ENCODE assay signal across 15 cellular contexts in genomic region chr5:7867260-7867659, GRCh38. TPM values are rescaled to one million over a fixed set of nuclear protein-coding genes. Genes with fewer than 3 reads are reported as not detected.
DNase-seq lines count a peak whose midpoint lies in the region; ATAC-seq and TF ChIP-seq lines count a peak whose summit lies in the region.
"Had no signal": no experiment of that assay in that cellular context is flagged by ENCODE, and none has a peak within 500 bp of the region (broad histone marks: within the 10 kb centered on the region; RNA-seq: fewer than 3 reads in every experiment).

No MANE protein-coding gene starts in this region.

- H3K27ac ChIP-seq in endodermal cell (ENCODE audit: low read depth, low read length), result no peak overlapping the region

- CTCF ChIA-PET in activated naive CD4-positive, alpha-beta T cell treated with anti-CD3 and anti-CD28 coated beads, Interleukin-2, amount 10 ng/mL, durations not matched to agents 7 days and 5 days (lab: Charles Lee), result interaction anchor here (1.4 to 3.6 kb wide), 2 partner anchors 9 to 14 kb away, joined by 3 to 28 read pairs; no protein-coding TSS in a partner anchor

- peaks cover 7% of the 10 kb centered on the region for H3K4me1 ChIP-seq in endodermal cell (ENCODE audit: control insufficient read depth, insufficient read depth, low read length)

- H3K4me3 Mint-ChIP-seq in activated naive CD4-positive, alpha-beta T cell treated with anti-CD3 and anti-CD28 coated beads, Interleukin-2, amount 10 ng/mL, durations not matched to agents 7 days and 5 days, result peak overlapping the region; percentile 86
- H3K4me3 Mint-ChIP-seq in endodermal cell (no peak overlapping the region), type B pancreatic cell (peak overlapping the region; percentile 57)
- H3K4me3 Mint-ChIP-seq: CD14-positive monocyte had no signal

- H3K9me3 Mint-ChIP-seq in activated naive CD4-positive, alpha-beta T cell treated with anti-CD3 and anti-CD28 coated beads, Interleukin-2, amount 10 ng/mL, durations not matched to agents 7 days and 5 days, result no peaks in the 10 kb centered on the region
- H3K9me3 Mint-ChIP-seq in endodermal cell, result no peaks in the 10 kb centered on the region
- no peaks in the 10 kb centered on the region for H3K9me3 Mint-ChIP-seq in type B pancreatic cell
- H3K9me3 Mint-ChIP-seq: CD14-positive monocyte had no signal

- H3K27me3 ChIP-seq in endodermal cell (ENCODE audit: control insufficient read depth, insufficient read depth, low read length, poor library complexity, severe bottlenecking), result no peaks in the 10 kb centered on the region

- H3K36me3 ChIP-seq in endodermal cell (ENCODE audit: control insufficient read depth, insufficient read depth, low read length), result peaks cover 29% of the 10 kb centered on the region

- TF ChIP-seq CTCF in NB4 (IDR thresholded peaks at IDR 0.05; ENCODE audit: low read depth, low read length), result no peak
- no peak for TF ChIP-seq CTCF in endodermal cell (conservative IDR thresholded peaks at IDR 0.05)
- no peak for TF ChIP-seq CTCF in type B pancreatic cell (conservative IDR thresholded peaks at IDR 0.05)

- no peak for TF ChIP-seq POLR2A in NB4 (IDR thresholded peaks at IDR 0.05; ENCODE audit: extremely low read depth, insufficient read length)

- peaks cover 52% of the 10 kb centered on the region for H3K4me1 Mint-ChIP-seq in activated naive CD4-positive, alpha-beta T cell treated with anti-CD3 and anti-CD28 coated beads, Interleukin-2, amount 10 ng/mL, durations not matched to agents 7 days and 5 days
- H3K4me1 Mint-ChIP-seq in endodermal cell (peaks cover 14% of the 10 kb centered on the region), type B pancreatic cell (ENCODE audit: unreplicated experiment) (peaks cover 35% of the 10 kb centered on the region)

- H3K4me3 ChIP-seq in NB4 (ENCODE audit: low read depth, low read length) (peak overlapping the region; percentile 95), endodermal cell (ENCODE audit: low read length) (peak overlapping the region; percentile 85)

- WGBS in endodermal cell (ENCODE audit: insufficient coverage in 1 of 2, insufficient read length in 1 of 2), 2 experiments, result 93 to 94% methylated on average over 3 of the region's 3 CpGs

- H3K9me3 ChIP-seq in endodermal cell (ENCODE audit: control insufficient read depth, low read length), result no peaks in the 10 kb centered on the region

- no peaks in the 10 kb centered on the region for H3K27me3 Mint-ChIP-seq in activated naive CD4-positive, alpha-beta T cell treated with anti-CD3 and anti-CD28 coated beads, Interleukin-2, amount 10 ng/mL, durations not matched to agents 7 days and 5 days
- H3K27me3 Mint-ChIP-seq in endodermal cell (ENCODE audit: insufficient read depth), result no peaks in the 10 kb centered on the region
- H3K27me3 Mint-ChIP-seq in type B pancreatic cell, result no peaks in the 10 kb centered on the region

- DNase-seq in activated naive CD4-positive, alpha-beta T cell treated with anti-CD3 and anti-CD28 coated beads, Interleukin-2, amount 10 ng/mL, durations not matched to agents 7 days and 5 days, result no peak
- no peak for DNase-seq in activated naive CD4-positive, alpha-beta T cell treated with anti-CD3 and anti-CD28 coated beads, Interleukin-2, amount 50 U/mL, for 16 hours
- no peak for DNase-seq in NB4 (ENCODE audit: low read depth)
- no peak for DNase-seq in endodermal cell
- no peak for DNase-seq in type B pancreatic cell (ENCODE audit: extremely low spot score, unreplicated experiment)
- DNase-seq in DMS53 (lab: John Stamatoyannopoulos, UW), result no peak
- DNase-seq: caudate nucleus; mesendoderm; NCI-H2227 treated with DMSO at 0.1 percent for 48 hours; RPMI8226; stimulated activated CD4-positive, alpha-beta T cell treated with anti-CD3 and anti-CD28 coated beads, Interleukin-4, amount 100 ng/mL, for 24 hours; stimulated activated naive CD4-positive, alpha-beta T cell treated with Interleukin-2 at 50 U/mL for 16 hours had no signal

- H3K9ac ChIP-seq in endodermal cell (ENCODE audit: extremely low read depth, low read length, poor library complexity, severe bottlenecking), result no peak overlapping the region

- peaks cover 38% of the 10 kb centered on the region for H3K36me3 Mint-ChIP-seq in activated naive CD4-positive, alpha-beta T cell treated with anti-CD3 and anti-CD28 coated beads, Interleukin-2, amount 10 ng/mL, durations not matched to agents 7 days and 5 days
- peaks cover 4% of the 10 kb centered on the region for H3K36me3 Mint-ChIP-seq in endodermal cell (ENCODE audit: low read depth)
- H3K36me3 Mint-ChIP-seq in type B pancreatic cell, result peaks cover 5% of the 10 kb centered on the region

- ATAC-seq in GM21423 (IDR thresholded peaks at IDR 0.05; ENCODE audit: unreplicated experiment) (no peak), GM21825 (IDR thresholded peaks at IDR 0.05; ENCODE audit: unreplicated experiment) (no peak)

- H3K27ac Mint-ChIP-seq in activated naive CD4-positive, alpha-beta T cell treated with anti-CD3 and anti-CD28 coated beads, Interleukin-2, amount 10 ng/mL, durations not matched to agents 7 days and 5 days, result no peak overlapping the region
- H3K27ac Mint-ChIP-seq in endodermal cell, result no peak overlapping the region
- no peak overlapping the region for H3K27ac Mint-ChIP-seq in type B pancreatic cell
- H3K27ac Mint-ChIP-seq: CD14-positive monocyte had no signal

RNA-seq across cellular contexts. Expression of gene FASTKD3, which starts 1.6 kb away (rescaled TPM):
- total RNA-seq in endodermal cell (1 to 10 TPM; 6.6 to 8.5 TPM), type B pancreatic cell (ENCODE audit: low replicate concordance) (7.3 and 10.7 TPM in 2 replicates)
- 13.6 TPM for polyA plus RNA-seq in endodermal cell (2013, experiment 1 of 2)
- 14.4 TPM for polyA plus RNA-seq in endodermal cell (2013, experiment 2 of 2)

RNA-seq across cellular contexts. Expression of gene MTRR, which starts 1.7 kb away (rescaled TPM):
- total RNA-seq in endodermal cell (10 to 100 TPM; 40.6 to 47.0 TPM), type B pancreatic cell (ENCODE audit: low replicate concordance) (33.7 and 49.3 TPM in 2 replicates)
- 29.7 TPM for polyA plus RNA-seq in endodermal cell (2013, experiment 1 of 2)
- 23.1 TPM for polyA plus RNA-seq in endodermal cell (2013, experiment 2 of 2)

RNA-seq across cellular contexts. Expression of gene CFAP90, which starts 16.3 kb away (rescaled TPM):
- under 1 TPM; 0.80 to 0.88 TPM for total RNA-seq in endodermal cell
- polyA plus RNA-seq in endodermal cell (2013, experiment 1 of 2), result 1.9 TPM
- polyA plus RNA-seq in endodermal cell (2013, experiment 2 of 2), result 1.3 TPM
- 1.3 and 5.3 TPM in 2 replicates for total RNA-seq in type B pancreatic cell (ENCODE audit: low replicate concordance)
- polyA plus RNA-seq: CD14-positive monocyte had no signal
